In genomic region chr5:141914154-141914743, GRCh38 we compare ENCODE assay signal across 1 cellular context.
TF ChIP-seq lines count a peak whose summit lies in the region.

No MANE protein-coding gene starts in this region.

TF ChIP-seq in H1, 55 proteins besides CTCF, POLR2A, EP300 and RAD21:
- TF ChIP-seq, protein P1, sequence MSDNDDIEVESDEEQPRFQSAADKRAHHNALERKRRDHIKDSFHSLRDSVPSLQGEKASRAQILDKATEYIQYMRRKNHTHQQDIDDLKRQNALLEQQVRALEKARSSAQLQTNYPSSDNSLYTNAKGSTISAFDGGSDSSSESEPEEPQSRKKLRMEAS (IDR thresholded peaks at IDR 0.05), result peak; percentile 92
- TF ChIP-seq TBP (IDR thresholded peaks at IDR 0.05; ENCODE audit: low read depth, low read length), result peak; percentile 45; the same call in 1 of the 2 replicates
- TF ChIP-seq, protein P2, sequence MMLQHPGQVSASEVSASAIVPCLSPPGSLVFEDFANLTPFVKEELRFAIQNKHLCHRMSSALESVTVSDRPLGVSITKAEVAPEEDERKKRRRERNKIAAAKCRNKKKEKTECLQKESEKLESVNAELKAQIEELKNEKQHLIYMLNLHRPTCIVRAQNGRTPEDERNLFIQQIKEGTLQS (IDR thresholded peaks at IDR 0.05; ENCODE audit: insufficient read depth, low read depth, low read length), result peak; percentile 36; the same call in 1 of the 2 replicates
- TF ChIP-seq RBBP5 (IDR thresholded peaks at IDR 0.05; ENCODE audit: borderline replicate concordance, low read depth, low read length), result peak; percentile 68; the same call in 1 of the 2 replicates
- 0 out of 2 replicates have a peak, but pooled peaks have one; percentile 42 for TF ChIP-seq GABPA (IDR thresholded peaks at IDR 0.05; ENCODE audit: borderline replicate concordance, insufficient read depth, low read length)
- peak; percentile 89 for TF ChIP-seq KDM4A (IDR thresholded peaks at IDR 0.05; ENCODE audit: low read depth, low read length, severe bottlenecking)
- TF ChIP-seq HDAC2 (IDR thresholded peaks at IDR 0.05; ENCODE audit: borderline replicate concordance in 1 of 2, low read depth in 2 of 2, low read length in 2 of 2), result peak; percentile 11 to 43; a peak in 2 of 4 replicates
- TF ChIP-seq CREB1 (IDR thresholded peaks at IDR 0.05), result 0 out of 2 replicates have a peak, but pooled peaks have one; percentile 26
- no peak for TF ChIP-seq YY1 (IDR thresholded peaks at IDR 0.05; ENCODE audit: low read depth, low read length)
- no peak for TF ChIP-seq PHF8 (conservative IDR thresholded peaks at IDR 0.05; ENCODE audit: low read depth, low read length)
- TF ChIP-seq, protein P3, sequence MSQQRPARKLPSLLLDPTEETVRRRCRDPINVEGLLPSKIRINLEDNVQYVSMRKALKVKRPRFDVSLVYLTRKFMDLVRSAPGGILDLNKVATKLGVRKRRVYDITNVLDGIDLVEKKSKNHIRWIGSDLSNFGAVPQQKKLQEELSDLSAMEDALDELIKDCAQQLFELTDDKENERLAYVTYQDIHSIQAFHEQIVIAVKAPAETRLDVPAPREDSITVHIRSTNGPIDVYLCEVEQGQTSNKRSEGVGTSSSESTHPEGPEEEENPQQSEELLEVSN (IDR thresholded peaks at IDR 0.05), result peak; percentile 81
- peak; percentile 48 for TF ChIP-seq ASH2L (IDR thresholded peaks at IDR 0.05; ENCODE audit: low read length)
- no peak for TF ChIP-seq RNF2 (IDR thresholded peaks at IDR 0.05; ENCODE audit: borderline replicate concordance, low read depth, low read length, missing control alignments, poor library complexity, severe bottlenecking)
- TF ChIP-seq, protein P4, sequence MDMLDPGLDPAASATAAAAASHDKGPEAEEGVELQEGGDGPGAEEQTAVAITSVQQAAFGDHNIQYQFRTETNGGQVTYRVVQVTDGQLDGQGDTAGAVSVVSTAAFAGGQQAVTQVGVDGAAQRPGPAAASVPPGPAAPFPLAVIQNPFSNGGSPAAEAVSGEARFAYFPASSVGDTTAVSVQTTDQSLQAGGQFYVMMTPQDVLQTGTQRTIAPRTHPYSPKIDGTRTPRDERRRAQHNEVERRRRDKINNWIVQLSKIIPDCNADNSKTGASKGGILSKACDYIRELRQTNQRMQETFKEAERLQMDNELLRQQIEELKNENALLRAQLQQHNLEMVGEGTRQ (IDR thresholded peaks at IDR 0.05; ENCODE audit: low read length), result peak; percentile 77
- TF ChIP-seq POU5F1 (IDR thresholded peaks at IDR 0.05; ENCODE audit: low read depth, low read length), result no peak
- peak; percentile 34 for TF ChIP-seq CTBP2 (IDR thresholded peaks at IDR 0.05; ENCODE audit: borderline replicate concordance, insufficient read depth, insufficient read length, low read length)
